In the genomic region with DNA sequence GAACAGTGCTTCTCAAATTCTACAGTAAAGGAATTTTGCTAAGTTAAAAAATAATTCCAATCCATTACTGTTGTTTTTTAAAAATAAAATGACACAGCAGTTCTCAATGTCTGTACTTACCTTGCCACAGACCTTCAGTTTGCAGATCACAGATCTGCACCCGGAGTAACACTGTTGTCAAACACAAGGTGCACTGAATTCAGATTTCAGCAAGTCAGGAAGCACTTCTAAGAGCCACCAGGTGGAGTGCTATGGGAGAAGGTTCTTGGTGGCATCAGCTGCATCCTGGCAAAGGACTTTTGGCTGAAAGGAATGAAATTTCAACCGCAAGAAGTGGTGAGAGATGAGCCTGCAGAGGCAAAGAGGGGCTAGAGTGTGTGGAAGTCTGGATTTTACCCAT, we compare ENCODE assay signal across 1 cellular context.
TF ChIP-seq lines count a peak whose summit lies in the region.

No MANE protein-coding gene starts in this region.

TF ChIP-seq in K562, 482 proteins besides CTCF, POLR2A, EP300 and RAD21:
- TF ChIP-seq, protein P1, sequence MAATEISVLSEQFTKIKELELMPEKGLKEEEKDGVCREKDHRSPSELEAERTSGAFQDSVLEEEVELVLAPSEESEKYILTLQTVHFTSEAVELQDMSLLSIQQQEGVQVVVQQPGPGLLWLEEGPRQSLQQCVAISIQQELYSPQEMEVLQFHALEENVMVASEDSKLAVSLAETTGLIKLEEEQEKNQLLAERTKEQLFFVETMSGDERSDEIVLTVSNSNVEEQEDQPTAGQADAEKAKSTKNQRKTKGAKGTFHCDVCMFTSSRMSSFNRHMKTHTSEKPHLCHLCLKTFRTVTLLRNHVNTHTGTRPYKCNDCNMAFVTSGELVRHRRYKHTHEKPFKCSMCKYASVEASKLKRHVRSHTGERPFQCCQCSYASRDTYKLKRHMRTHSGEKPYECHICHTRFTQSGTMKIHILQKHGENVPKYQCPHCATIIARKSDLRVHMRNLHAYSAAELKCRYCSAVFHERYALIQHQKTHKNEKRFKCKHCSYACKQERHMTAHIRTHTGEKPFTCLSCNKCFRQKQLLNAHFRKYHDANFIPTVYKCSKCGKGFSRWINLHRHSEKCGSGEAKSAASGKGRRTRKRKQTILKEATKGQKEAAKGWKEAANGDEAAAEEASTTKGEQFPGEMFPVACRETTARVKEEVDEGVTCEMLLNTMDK (IDR thresholded peaks at IDR 0.05; ENCODE audit: borderline replicate concordance, insufficient read depth, low read depth, low read length, poor library complexity, severe bottlenecking) = peak; percentile 35
- TF ChIP-seq, protein P2, sequence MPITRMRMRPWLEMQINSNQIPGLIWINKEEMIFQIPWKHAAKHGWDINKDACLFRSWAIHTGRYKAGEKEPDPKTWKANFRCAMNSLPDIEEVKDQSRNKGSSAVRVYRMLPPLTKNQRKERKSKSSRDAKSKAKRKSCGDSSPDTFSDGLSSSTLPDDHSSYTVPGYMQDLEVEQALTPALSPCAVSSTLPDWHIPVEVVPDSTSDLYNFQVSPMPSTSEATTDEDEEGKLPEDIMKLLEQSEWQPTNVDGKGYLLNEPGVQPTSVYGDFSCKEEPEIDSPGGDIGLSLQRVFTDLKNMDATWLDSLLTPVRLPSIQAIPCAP (CRISPR knock-in tag; IDR thresholded peaks at IDR 0.05; ENCODE audit: borderline replicate concordance) = no peak
